ENCODE assay signal across 9 cellular contexts in the genomic region with DNA sequence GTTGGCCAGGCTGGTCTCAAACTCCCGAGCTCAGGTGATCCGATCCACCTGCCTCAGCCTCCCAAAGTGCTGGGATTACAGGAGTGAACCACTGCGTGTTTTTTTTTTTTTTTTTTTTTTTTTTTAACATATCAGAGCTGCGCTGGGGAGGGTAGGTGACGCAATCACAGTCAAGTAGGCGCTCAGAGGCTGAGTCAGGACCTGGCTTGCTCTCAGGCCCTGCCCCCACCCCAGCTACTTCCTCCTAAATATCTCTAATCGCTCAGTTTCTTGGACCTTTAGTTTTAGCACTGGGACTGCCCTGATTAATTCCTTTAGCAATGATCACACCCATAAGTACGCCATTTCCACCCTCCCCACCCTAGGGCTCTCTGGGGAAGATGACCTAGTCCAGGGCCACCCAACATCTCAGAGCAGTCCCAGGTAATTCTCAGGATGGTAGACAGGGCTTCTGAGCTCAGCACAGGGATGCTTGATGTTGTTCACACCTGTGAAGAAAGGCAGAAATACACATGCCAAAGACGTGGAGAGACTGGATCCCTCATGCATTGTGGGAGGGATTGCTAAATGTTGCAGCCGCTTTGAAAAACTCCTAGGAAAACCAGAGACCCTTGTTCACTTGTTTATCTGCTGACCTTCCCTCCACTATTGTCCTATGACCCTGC. TPM values are rescaled to one million over a fixed set of nuclear protein-coding genes. Genes with fewer than 3 reads are reported as not detected.
DNase-seq lines count a peak whose midpoint lies in the region; ATAC-seq and TF ChIP-seq lines count a peak whose summit lies in the region.
"Had no signal": no experiment of that assay in that cellular context is flagged by ENCODE, and none has a peak within 500 bp of the region (broad histone marks: within the 10 kb centered on the region; RNA-seq: fewer than 3 reads in every experiment).

No MANE protein-coding gene starts in this region.

- DNase-seq in DMS 273 (lab: John Stamatoyannopoulos, UW; ENCODE audit: unreplicated experiment) (peak; percentile 29), DMS 273 treated with DMSO at 0.1 percent for 48 hours (lab: John Stamatoyannopoulos, UW) (no peak), UCSD-AML1 (lab: John Stamatoyannopoulos, UW; ENCODE audit: unreplicated experiment) (peak; percentile 60), uterus (peak; percentile 55 to 56), cortex of kidney (lab: John Stamatoyannopoulos, UW) (no peak)
- peak; percentile 63 for DNase-seq in natural killer cell treated with Interleukin-12 subunit alpha and Interleukin-12 subunit beta and Interleukin-15 and Interleukin-18, amount 100 ng/mL, for 72 hours (ENCODE audit: low spot score)

- no peaks in the 10 kb centered on the region for H3K9me3 Mint-ChIP-seq in natural killer cell treated with Interleukin-12 subunit alpha and Interleukin-12 subunit beta and Interleukin-15 and Interleukin-18, amount 100 ng/mL, for 72 hours

- no peak overlapping the region for H3K4me3 ChIP-seq in duodenal mucosa (ENCODE audit: low read depth in 1 of 2, low read length in 2 of 2)
- H3K4me3 ChIP-seq in uterus, result no peak overlapping the region

- no peaks in the 10 kb centered on the region for H3K36me3 Mint-ChIP-seq in natural killer cell treated with Interleukin-12 subunit alpha and Interleukin-12 subunit beta and Interleukin-15 and Interleukin-18, amount 100 ng/mL, for 72 hours

- H3K9me3 ChIP-seq in duodenal mucosa (ENCODE audit: control insufficient read depth in 1 of 2, low read length in 2 of 2) (no peaks in the 10 kb centered on the region), uterus (no peaks in the 10 kb centered on the region)

- intact Hi-C loops in uterus (cut with DNase I; ENCODE audit: low total_unique reads), result no loop called here

- H3K27ac ChIP-seq in duodenal mucosa (ENCODE audit: low read depth, low read length) (peak overlapping the region; percentile 60), uterus (no peak overlapping the region)
- H3K27ac ChIP-seq: 22Rv1 had no signal

- no peak overlapping the region for H3K27ac Mint-ChIP-seq in natural killer cell treated with Interleukin-12 subunit alpha and Interleukin-12 subunit beta and Interleukin-15 and Interleukin-18, amount 100 ng/mL, for 72 hours

- peaks cover 6 to 11% of the 10 kb centered on the region in 2 donors for H3K4me1 Mint-ChIP-seq in natural killer cell treated with Interleukin-12 subunit alpha and Interleukin-12 subunit beta and Interleukin-15 and Interleukin-18, amount 100 ng/mL, for 72 hours (ENCODE audit: low read depth in 2 of 2)

- no peak for TF ChIP-seq POLR2A in uterus (IDR thresholded peaks at IDR 0.05)

- no peak overlapping the region for H3K4me3 Mint-ChIP-seq in natural killer cell treated with Interleukin-12 subunit alpha and Interleukin-12 subunit beta and Interleukin-15 and Interleukin-18, amount 100 ng/mL, for 72 hours

- peaks cover 0 to 3% of the 10 kb centered on the region in 2 donors for H3K4me1 ChIP-seq in duodenal mucosa (ENCODE audit: control insufficient read depth in 1 of 2, insufficient read depth in 2 of 2, low read length in 2 of 2)
- H3K4me1 ChIP-seq in uterus, result no peaks in the 10 kb centered on the region

- H3K36me3 ChIP-seq in duodenal mucosa (ENCODE audit: control insufficient read depth in 1 of 2, insufficient read depth in 2 of 2, low read length in 2 of 2), result no peaks in the 10 kb centered on the region
- H3K36me3 ChIP-seq in uterus, result no peaks in the 10 kb centered on the region

- TF ChIP-seq CTCF in uterus (IDR thresholded peaks at IDR 0.05), result no peak

- H3K27me3 ChIP-seq in duodenal mucosa (ENCODE audit: control insufficient read depth in 1 of 2, insufficient read depth in 2 of 2, low read length in 2 of 2) (no peaks in the 10 kb centered on the region), uterus (no peaks in the 10 kb centered on the region)

- H3K27me3 Mint-ChIP-seq in natural killer cell treated with Interleukin-12 subunit alpha and Interleukin-12 subunit beta and Interleukin-15 and Interleukin-18, amount 100 ng/mL, for 72 hours, result peaks cover 0 to 4% of the 10 kb centered on the region in 2 donors

- peak; percentile 71 to 84 for ATAC-seq in natural killer cell treated with Interleukin-12 subunit alpha and Interleukin-12 subunit beta and Interleukin-15 and Interleukin-18, amount 100 ng/mL, for 72 hours
- no peak for ATAC-seq in HG02678 (IDR thresholded peaks at IDR 0.05; ENCODE audit: unreplicated experiment)

- peak overlapping the region; percentile 26 to 32 for H3K9ac ChIP-seq in duodenal mucosa (ENCODE audit: low read depth in 1 of 2, low read length in 2 of 2)

RNA-seq across cellular contexts. Expression of a gene that starts 50.2 kb away (rescaled TPM):
- total RNA-seq in natural killer cell treated with Interleukin-12 subunit alpha and Interleukin-12 subunit beta and Interleukin-15 and Interleukin-18, amount 100 ng/mL, for 72 hours, result 100 to 1,000 TPM; 252 to 451 TPM
- 100 to 1,000 TPM; 124 to 387 (median 268) TPM for total RNA-seq in uterus

Comparison
In these comparisons a context has a peak if more than half of its experiments do, and no peak if none do; other contexts are left out.
1. DNase-seq: peak in DMS 273 (single experiment), UCSD-AML1 (single experiment), natural killer cell treated with Interleukin-12 subunit alpha and Interleukin-12 subunit beta and Interleukin-15 and Interleukin-18, amount 100 ng/mL, for 72 hours (single experiment) and uterus (2 of 2); none in DMS 273 treated with DMSO at 0.1 percent for 48 hours (single experiment) and cortex of kidney (single experiment).